In genomic region chr5:132116909-132117621, GRCh38 we compare ENCODE assay signal across 1 cellular context.
TF ChIP-seq lines count a peak whose summit lies in the region.

No MANE protein-coding gene starts in this region.

TF ChIP-seq in GM23338, 12 proteins besides CTCF, POLR2A, EP300 and RAD21:
- peak; percentile 74; the same call in 1 of the 2 replicates for TF ChIP-seq ZNF462 (CRISPR knock-in tag; IDR thresholded peaks at IDR 0.05)
